Comparison of ENCODE assay signal across 1 cellular context in the genomic region with DNA sequence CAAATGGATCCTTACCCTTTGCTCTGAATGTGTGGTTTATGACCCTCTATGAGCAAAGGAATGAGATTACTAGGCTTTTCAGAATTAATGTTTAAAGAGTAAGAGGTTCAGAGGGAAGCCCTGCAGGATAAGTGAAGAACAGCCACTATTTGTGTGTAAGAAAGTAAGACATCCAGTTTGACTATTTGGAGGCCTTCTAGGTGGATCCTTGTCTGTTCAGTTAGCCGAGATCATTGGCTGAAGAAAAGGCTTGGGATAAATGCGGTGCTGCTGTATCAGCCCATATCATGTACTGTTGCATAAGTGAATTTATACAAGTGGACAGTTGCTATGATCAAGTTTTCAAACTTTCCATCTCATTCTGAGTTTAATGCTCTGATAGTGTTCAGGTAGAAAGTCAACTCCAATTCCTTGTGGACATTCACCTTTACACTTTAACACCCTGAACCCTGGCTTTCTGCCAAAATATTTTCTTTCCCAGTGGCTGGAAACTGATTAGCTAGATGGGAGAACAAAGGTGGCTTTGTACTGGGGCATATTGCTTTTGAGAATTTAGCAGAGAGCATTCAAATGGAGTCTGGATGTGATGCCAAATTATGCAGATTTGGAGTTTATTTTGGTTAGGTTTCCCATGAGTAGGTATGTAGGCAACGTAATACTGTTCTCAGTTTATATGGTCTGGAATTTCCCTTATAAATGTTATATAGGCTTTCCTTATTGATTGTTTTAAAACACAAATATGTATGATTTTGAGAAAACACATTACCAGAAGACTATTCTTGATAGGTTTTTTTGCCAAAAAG.
TF ChIP-seq lines count a peak whose summit lies in the region.

No MANE protein-coding gene starts in this region.

TF ChIP-seq in HepG2, 621 proteins besides CTCF, POLR2A, EP300 and RAD21 (continued from another document and continues in another):
- TF ChIP-seq FOXA1 (IDR thresholded peaks at IDR 0.05) (peak; percentile 67; the same call in 1 of the 2 replicates), FOXA1 (CRISPR knock-in tag; IDR thresholded peaks at IDR 0.05) (peak; percentile 87), ARID5B (CRISPR knock-in tag; IDR thresholded peaks at IDR 0.05) (peak; percentile 98), TEAD3 (CRISPR knock-in tag; optimal IDR thresholded peaks at IDR 0.05; ENCODE audit: borderline replicate concordance) (peak; percentile 95), ZSCAN30 (CRISPR knock-in tag; IDR thresholded peaks at IDR 0.05) (peak; percentile 79; the same call in 1 of the 2 replicates), RFX5 (IDR thresholded peaks at IDR 0.05; ENCODE audit: low read depth, low read length) (no peak; the same call in 1 of the 2 replicates), ZNF816 (CRISPR knock-in tag; IDR thresholded peaks at IDR 0.05; ENCODE audit: borderline replicate concordance) (peak; percentile 90; the same call in 1 of the 2 replicates), EEA1 (CRISPR knock-in tag; IDR thresholded peaks at IDR 0.05; ENCODE audit: borderline replicate concordance) (no peak), SALL1 (CRISPR knock-in tag; IDR thresholded peaks at IDR 0.05) (peak; percentile 58; the same call in 1 of the 2 replicates), DMAP1 (CRISPR knock-in tag; IDR thresholded peaks at IDR 0.05) (peak; percentile 58; the same call in 1 of the 2 replicates), ZNF20 (CRISPR knock-in tag; IDR thresholded peaks at IDR 0.05) (no peak), GLI4 (CRISPR knock-in tag; IDR thresholded peaks at IDR 0.05; ENCODE audit: borderline replicate concordance) (peak; percentile 31; the same call in 1 of the 2 replicates), MEIS1 (CRISPR knock-in tag; IDR thresholded peaks at IDR 0.05; ENCODE audit: borderline replicate concordance) (no peak), CREB1 (IDR thresholded peaks at IDR 0.05) (peak; percentile 11; the same call in 1 of the 2 replicates), CREB1 (CRISPR knock-in tag; IDR thresholded peaks at IDR 0.05) (peak; percentile 64; the same call in 1 of the 2 replicates), ZNF468 (CRISPR knock-in tag; IDR thresholded peaks at IDR 0.05) (no peak), SOX5 (CRISPR knock-in tag; IDR thresholded peaks at IDR 0.05; ENCODE audit: borderline replicate concordance) (peak; percentile 86), AGO1 (IDR thresholded peaks at IDR 0.05; ENCODE audit: low read depth, low read length, poor library complexity, severe bottlenecking) (no peak), JUND (CRISPR knock-in tag; IDR thresholded peaks at IDR 0.05) (no peak), NCOR1 (IDR thresholded peaks at IDR 0.05; ENCODE audit: borderline replicate concordance, low read length) (peak; percentile 100), SKI (IDR thresholded peaks at IDR 0.05; ENCODE audit: partially characterized antibody) (peak; percentile 59), ZNF484 (CRISPR knock-in tag; IDR thresholded peaks at IDR 0.05; ENCODE audit: borderline replicate concordance, low read depth) (no peak), IRF2 (CRISPR knock-in tag; IDR thresholded peaks at IDR 0.05) (0 out of 2 replicates have a peak, but pooled peaks have one; percentile 46), ZNF282 (IDR thresholded peaks at IDR 0.05; ENCODE audit: partially characterized antibody) (no peak), ZKSCAN8 (CRISPR knock-in tag; IDR thresholded peaks at IDR 0.05; ENCODE audit: borderline replicate concordance) (peak; percentile 67; the same call in 1 of the 2 replicates), KLF16 (CRISPR knock-in tag; IDR thresholded peaks at IDR 0.05) (peak in 1 of 2 experiments; percentile 42; a peak in 1 of 4 replicates), TARDBP (CRISPR knock-in tag; IDR thresholded peaks at IDR 0.05) (peak; percentile 62; the same call in 1 of the 2 replicates), ERF (CRISPR knock-in tag; IDR thresholded peaks at IDR 0.05) (peak; percentile 80), ATF7-NPFF (CRISPR knock-in tag; IDR thresholded peaks at IDR 0.05; ENCODE audit: low read depth) (no peak), TCF7 (IDR thresholded peaks at IDR 0.05; ENCODE audit: low read depth) (0 out of 2 replicates have a peak, but pooled peaks have one; percentile 26), ZNF607 (CRISPR knock-in tag; IDR thresholded peaks at IDR 0.05; ENCODE audit: borderline replicate concordance) (peak; percentile 61; the same call in 1 of the 2 replicates), ZNF556 (CRISPR knock-in tag; IDR thresholded peaks at IDR 0.05; ENCODE audit: borderline replicate concordance) (peak; percentile 19; the same call in 1 of the 2 replicates), ZNF275 (CRISPR knock-in tag; IDR thresholded peaks at IDR 0.05; ENCODE audit: borderline replicate concordance) (0 out of 2 replicates have a peak, but pooled peaks have one; percentile 55), KDM4B (CRISPR knock-in tag; IDR thresholded peaks at IDR 0.05) (no peak), FOXA3 (CRISPR knock-in tag; IDR thresholded peaks at IDR 0.05) (peak; percentile 93), ZHX1 (CRISPR knock-in tag; IDR thresholded peaks at IDR 0.05; ENCODE audit: low read depth) (0 out of 2 replicates have a peak, but pooled peaks have one; percentile 50), CREM (IDR thresholded peaks at IDR 0.05) (peak; percentile 79), CREM (CRISPR knock-in tag; IDR thresholded peaks at IDR 0.05) (no peak), HOXD1 (CRISPR knock-in tag; IDR thresholded peaks at IDR 0.05) (peak; percentile 83), THAP11 (CRISPR knock-in tag; IDR thresholded peaks at IDR 0.05) (no peak; the same call in 1 of the 2 replicates), RARA (CRISPR knock-in tag; IDR thresholded peaks at IDR 0.05) (peak; percentile 89), KDM1A (CRISPR knock-in tag; IDR thresholded peaks at IDR 0.05) (peak; percentile 91), FOSL2 (CRISPR knock-in tag; IDR thresholded peaks at IDR 0.05) (peak; percentile 74), SP2 (CRISPR knock-in tag; IDR thresholded peaks at IDR 0.05) (no peak), SALL2 (CRISPR knock-in tag; IDR thresholded peaks at IDR 0.05) (0 out of 2 replicates have a peak, but pooled peaks have one; percentile 41), NR1H2 (CRISPR knock-in tag; IDR thresholded peaks at IDR 0.05; ENCODE audit: borderline replicate concordance, low read depth) (no peak), DRAP1 (CRISPR knock-in tag; IDR thresholded peaks at IDR 0.05) (peak; percentile 36; the same call in 1 of the 2 replicates), ZNF652 (CRISPR knock-in tag; IDR thresholded peaks at IDR 0.05; ENCODE audit: borderline replicate concordance, low read depth) (no peak), ZNF562 (CRISPR knock-in tag; IDR thresholded peaks at IDR 0.05; ENCODE audit: borderline replicate concordance) (no peak), PPARG (CRISPR knock-in tag; conservative IDR thresholded peaks at IDR 0.05) (peak; percentile 96)
- TF ChIP-seq, protein P1, sequence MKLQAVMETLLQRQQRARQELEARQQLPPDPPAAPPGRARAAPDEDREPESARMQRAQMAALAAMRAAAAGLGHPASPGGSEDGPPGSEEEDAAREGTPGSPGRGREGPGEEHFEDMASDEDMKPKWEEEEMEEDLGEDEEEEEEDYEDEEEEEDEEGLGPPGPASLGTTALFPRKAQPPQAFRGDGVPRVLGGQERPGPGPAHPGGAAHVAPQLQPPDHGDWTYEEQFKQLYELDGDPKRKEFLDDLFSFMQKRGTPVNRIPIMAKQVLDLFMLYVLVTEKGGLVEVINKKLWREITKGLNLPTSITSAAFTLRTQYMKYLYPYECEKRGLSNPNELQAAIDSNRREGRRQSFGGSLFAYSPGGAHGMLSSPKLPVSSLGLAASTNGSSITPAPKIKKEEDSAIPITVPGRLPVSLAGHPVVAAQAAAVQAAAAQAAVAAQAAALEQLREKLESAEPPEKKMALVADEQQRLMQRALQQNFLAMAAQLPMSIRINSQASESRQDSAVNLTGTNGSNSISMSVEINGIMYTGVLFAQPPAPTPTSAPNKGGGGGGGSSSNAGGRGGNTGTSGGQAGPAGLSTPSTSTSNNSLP (IDR thresholded peaks at IDR 0.05; ENCODE audit: low read depth, low read length), result peak; percentile 94
- TF ChIP-seq, protein P2, sequence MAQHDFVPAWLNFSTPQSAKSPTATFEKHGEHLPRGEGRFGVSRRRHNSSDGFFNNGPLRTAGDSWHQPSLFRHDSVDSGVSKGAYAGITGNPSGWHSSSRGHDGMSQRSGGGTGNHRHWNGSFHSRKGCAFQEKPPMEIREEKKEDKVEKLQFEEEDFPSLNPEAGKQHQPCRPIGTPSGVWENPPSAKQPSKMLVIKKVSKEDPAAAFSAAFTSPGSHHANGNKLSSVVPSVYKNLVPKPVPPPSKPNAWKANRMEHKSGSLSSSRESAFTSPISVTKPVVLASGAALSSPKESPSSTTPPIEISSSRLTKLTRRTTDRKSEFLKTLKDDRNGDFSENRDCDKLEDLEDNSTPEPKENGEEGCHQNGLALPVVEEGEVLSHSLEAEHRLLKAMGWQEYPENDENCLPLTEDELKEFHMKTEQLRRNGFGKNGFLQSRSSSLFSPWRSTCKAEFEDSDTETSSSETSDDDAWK (CRISPR knock-in tag; IDR thresholded peaks at IDR 0.05), result no peak
- TF ChIP-seq, protein P3, sequence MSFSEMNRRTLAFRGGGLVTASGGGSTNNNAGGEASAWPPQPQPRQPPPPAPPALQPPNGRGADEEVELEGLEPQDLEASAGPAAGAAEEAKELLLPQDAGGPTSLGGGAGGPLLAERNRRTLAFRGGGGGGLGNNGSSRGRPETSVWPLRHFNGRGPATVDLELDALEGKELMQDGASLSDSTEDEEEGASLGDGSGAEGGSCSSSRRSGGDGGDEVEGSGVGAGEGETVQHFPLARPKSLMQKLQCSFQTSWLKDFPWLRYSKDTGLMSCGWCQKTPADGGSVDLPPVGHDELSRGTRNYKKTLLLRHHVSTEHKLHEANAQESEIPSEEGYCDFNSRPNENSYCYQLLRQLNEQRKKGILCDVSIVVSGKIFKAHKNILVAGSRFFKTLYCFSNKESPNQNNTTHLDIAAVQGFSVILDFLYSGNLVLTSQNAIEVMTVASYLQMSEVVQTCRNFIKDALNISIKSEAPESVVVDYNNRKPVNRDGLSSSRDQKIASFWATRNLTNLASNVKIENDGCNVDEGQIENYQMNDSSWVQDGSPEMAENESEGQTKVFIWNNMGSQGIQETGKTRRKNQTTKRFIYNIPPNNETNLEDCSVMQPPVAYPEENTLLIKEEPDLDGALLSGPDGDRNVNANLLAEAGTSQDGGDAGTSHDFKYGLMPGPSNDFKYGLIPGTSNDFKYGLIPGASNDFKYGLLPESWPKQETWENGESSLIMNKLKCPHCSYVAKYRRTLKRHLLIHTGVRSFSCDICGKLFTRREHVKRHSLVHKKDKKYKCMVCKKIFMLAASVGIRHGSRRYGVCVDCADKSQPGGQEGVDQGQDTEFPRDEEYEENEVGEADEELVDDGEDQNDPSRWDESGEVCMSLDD (CRISPR knock-in tag; IDR thresholded peaks at IDR 0.05; ENCODE audit: borderline replicate concordance), result no peak; the same call in 1 of the 2 replicates
